ENCODE assay signal across 8 cellular contexts in genomic region chr1:234214129-234214910, GRCh38.
DNase-seq lines count a peak whose midpoint lies in the region; ATAC-seq lines count a peak whose summit lies in the region.

No MANE protein-coding gene starts in this region.

- peak overlapping the region; percentile 66 for H3K4me2 ChIP-seq in skeletal muscle satellite cell (ENCODE audit: low read length)

- POLR2A ChIA-PET in CD8-positive, alpha-beta memory T cell (lab: Charles Lee): interaction anchor here (0.7 to 1.2 kb wide), 2 partner anchors 16 to 101 kb away, joined by 3 read pairs; no protein-coding TSS in a partner anchor
- POLR2A ChIA-PET in activated naive CD8-positive, alpha-beta T cell treated with anti-CD3 and anti-CD28 coated beads, Interleukin-2, amount 10 ng/mL, durations not matched to agents 7 days and 5 days (lab: Charles Lee): interaction anchor here (0.6 to 3.8 kb wide), 7 partner anchors 10 to 159 kb away, joined by 3 to 23 read pairs (median 4); partner anchors contain the start of gene COA6

- peak in 1 of 5 donors; percentile 4 for DNase-seq in CD8-positive, alpha-beta memory T cell
- DNase-seq in NCI-H2227 (lab: John Stamatoyannopoulos, UW; ENCODE audit: unreplicated experiment): peak; percentile 51
- DNase-seq in activated naive CD8-positive, alpha-beta T cell treated with anti-CD3 and anti-CD28 coated beads, Interleukin-2, amount 10 ng/mL, durations not matched to agents 7 days and 5 days: peak; percentile 77
- DNase-seq in iPS DF 6.9 (ENCODE audit: low read depth, low spot score): no peak
- no peak for DNase-seq in H4 (ENCODE audit: low spot score)
- DNase-seq in D341Med (ENCODE audit: low spot score): no peak

- H3K4me3 Mint-ChIP-seq in CD8-positive, alpha-beta memory T cell: peak overlapping the region in 5 of 7 donors; percentile 51 to 76 (median 74)
- peak overlapping the region; percentile 80 for H3K4me3 Mint-ChIP-seq in activated naive CD8-positive, alpha-beta T cell treated with anti-CD3 and anti-CD28 coated beads, Interleukin-2, amount 10 ng/mL, durations not matched to agents 7 days and 5 days

- H3K27ac Mint-ChIP-seq in CD8-positive, alpha-beta memory T cell: no peak overlapping the region
- H3K27ac Mint-ChIP-seq in activated naive CD8-positive, alpha-beta T cell treated with anti-CD3 and anti-CD28 coated beads, Interleukin-2, amount 10 ng/mL, durations not matched to agents 7 days and 5 days: peak overlapping the region; percentile 87

- peak; percentile 37 for ATAC-seq in GM21447 (IDR thresholded peaks at IDR 0.05; ENCODE audit: unreplicated experiment)
- peak; percentile 65 for ATAC-seq in activated naive CD8-positive, alpha-beta T cell treated with anti-CD3 and anti-CD28 coated beads, Interleukin-2, amount 10 ng/mL, durations not matched to agents 7 days and 5 days (ENCODE audit: low read depth)

- no peaks in the 10 kb centered on the region for H3K36me3 ChIP-seq in CD8-positive, alpha-beta memory T cell (ENCODE audit: insufficient read depth, low read length)
- no peaks in the 10 kb centered on the region for H3K36me3 ChIP-seq in iPS DF 6.9 (ENCODE audit: control insufficient read depth, insufficient read depth, low read length)
- no peaks in the 10 kb centered on the region for H3K36me3 ChIP-seq in skeletal muscle satellite cell (ENCODE audit: insufficient read depth, low read length)

- no peaks in the 10 kb centered on the region for H3K4me1 ChIP-seq in CD8-positive, alpha-beta memory T cell (ENCODE audit: insufficient read depth, low read length)
- peaks cover 6% of the 10 kb centered on the region; the same call in 1 of the 2 replicates for H3K4me1 ChIP-seq in iPS DF 6.9 (ENCODE audit: control insufficient read depth, insufficient read depth, low read length)
- H3K4me1 ChIP-seq in skeletal muscle satellite cell (ENCODE audit: control insufficient read depth, insufficient read depth, low read length): no peaks in the 10 kb centered on the region

- no peaks in the 10 kb centered on the region for H3K9me3 ChIP-seq in CD8-positive, alpha-beta memory T cell (ENCODE audit: low read length)
- no peaks in the 10 kb centered on the region for H3K9me3 ChIP-seq in iPS DF 6.9 (ENCODE audit: control insufficient read depth, insufficient read depth, low read length)
- H3K9me3 ChIP-seq in skeletal muscle satellite cell (replicated peaks; ENCODE audit: low read length): no peaks in the 10 kb centered on the region

- no peak overlapping the region for H3K27ac ChIP-seq in CD8-positive, alpha-beta memory T cell (ENCODE audit: low read depth, low read length)
- H3K27ac ChIP-seq in iPS DF 6.9 (ENCODE audit: low read length): no peak overlapping the region

- WGBS in iPS DF 6.9 (ENCODE audit: insufficient coverage, insufficient read length): no CpG with 5 or more reads among the region's 69 CpGs

- H3K4me3 ChIP-seq in CD8-positive, alpha-beta memory T cell (ENCODE audit: low read length): peak overlapping the region; percentile 6
- H3K4me3 ChIP-seq in iPS DF 6.9 (ENCODE audit: low read length) (peak overlapping the region; percentile 70), skeletal muscle satellite cell (ENCODE audit: low read length) (peak overlapping the region; percentile 24)

- H3K9me3 Mint-ChIP-seq in CD8-positive, alpha-beta memory T cell: peaks cover 0 to 3% (median 0%) of the 10 kb centered on the region in 5 donors
- peaks cover 4% of the 10 kb centered on the region for H3K9me3 Mint-ChIP-seq in activated naive CD8-positive, alpha-beta T cell treated with anti-CD3 and anti-CD28 coated beads, Interleukin-2, amount 10 ng/mL, durations not matched to agents 7 days and 5 days

- peaks cover 11 to 15% (median 14%) of the 10 kb centered on the region in 3 donors for H3K4me1 Mint-ChIP-seq in CD8-positive, alpha-beta memory T cell
- H3K4me1 Mint-ChIP-seq in activated naive CD8-positive, alpha-beta T cell treated with anti-CD3 and anti-CD28 coated beads, Interleukin-2, amount 10 ng/mL, durations not matched to agents 7 days and 5 days: peaks cover 43% of the 10 kb centered on the region

- peaks cover 23 to 50% of the 10 kb centered on the region in 2 donors for H3K27me3 Mint-ChIP-seq in CD8-positive, alpha-beta memory T cell
- no peaks in the 10 kb centered on the region for H3K27me3 Mint-ChIP-seq in activated naive CD8-positive, alpha-beta T cell treated with anti-CD3 and anti-CD28 coated beads, Interleukin-2, amount 10 ng/mL, durations not matched to agents 7 days and 5 days

- H3K9ac ChIP-seq in skeletal muscle satellite cell (ENCODE audit: low read depth, low read length): no peak overlapping the region

- H3K27me3 ChIP-seq in CD8-positive, alpha-beta memory T cell (ENCODE audit: insufficient read depth, low read length, poor library complexity, severe bottlenecking): no peaks in the 10 kb centered on the region
- H3K27me3 ChIP-seq in iPS DF 6.9 (ENCODE audit: control insufficient read depth, insufficient read depth, low read length) (no peaks in the 10 kb centered on the region; the same call in 1 of the 2 replicates), skeletal muscle satellite cell (ENCODE audit: control insufficient read depth, insufficient read depth, low read length) (peaks cover 44% of the 10 kb centered on the region)

- H3K36me3 Mint-ChIP-seq in CD8-positive, alpha-beta memory T cell: no peaks in the 10 kb centered on the region
- H3K36me3 Mint-ChIP-seq in activated naive CD8-positive, alpha-beta T cell treated with anti-CD3 and anti-CD28 coated beads, Interleukin-2, amount 10 ng/mL, durations not matched to agents 7 days and 5 days: peaks cover 40% of the 10 kb centered on the region

- CTCF ChIA-PET in CD8-positive, alpha-beta memory T cell (lab: Charles Lee): interaction anchor here (1.6 to 4.5 kb wide), 3 partner anchors 98 to 113 kb away, joined by 5 to 48 read pairs (median 16); no protein-coding TSS in a partner anchor

Comparison
In these comparisons a context has a peak if more than half of its experiments do, and no peak if none do; other contexts are left out.
1. DNase-seq: peak in NCI-H2227 (single experiment) and activated naive CD8-positive, alpha-beta T cell treated with anti-CD3 and anti-CD28 coated beads, Interleukin-2, amount 10 ng/mL, durations not matched to agents 7 days and 5 days (single experiment); none in iPS DF 6.9 (single experiment), H4 (single experiment) and D341Med (single experiment).
2. H3K4me3 ChIP-seq: peak in every context shown above with its lines; median percentile 70 in iPS DF 6.9; 24 in skeletal muscle satellite cell; 6 in CD8-positive, alpha-beta memory T cell.